Comparison of ENCODE assay signal across 9 cellular contexts in the genomic region with DNA sequence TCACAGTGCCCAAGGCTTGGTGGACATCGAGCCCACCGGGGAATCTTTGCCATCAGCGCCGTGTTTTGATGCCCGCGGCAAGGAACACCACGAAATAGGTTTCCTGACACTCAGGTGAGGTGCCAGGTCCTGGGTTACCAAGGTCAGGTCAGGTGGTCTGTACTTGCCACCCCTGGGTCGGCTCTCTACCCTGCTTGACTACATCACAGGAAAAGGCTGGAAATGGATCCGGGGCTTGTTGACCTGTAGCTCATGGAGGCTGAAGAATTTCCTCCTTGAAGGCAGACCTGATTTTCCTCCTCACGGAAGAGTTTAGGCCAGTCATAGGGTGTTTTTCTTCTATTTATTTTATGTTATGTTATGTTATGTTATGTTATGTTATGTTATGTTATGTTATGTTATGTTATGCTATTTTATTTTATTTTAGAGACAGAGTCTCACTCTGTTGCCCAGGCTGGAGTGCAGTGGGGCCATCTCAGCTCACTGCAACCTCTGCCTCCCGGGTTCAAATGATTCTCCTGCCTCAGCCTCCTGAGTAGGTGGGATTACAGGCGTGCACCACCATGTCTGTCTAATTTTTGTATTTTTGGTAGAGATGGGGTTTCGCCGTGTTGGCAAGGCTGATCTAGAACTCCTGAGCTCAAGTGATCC. TPM values are rescaled to one million over a fixed set of nuclear protein-coding genes. Genes with fewer than 3 reads are reported as not detected.
A peak's percentile ranks its signal among the peaks of the same experiment; 100 is the strongest.
DNase-seq lines count a peak whose midpoint lies in the region; ATAC-seq and TF ChIP-seq lines count a peak whose summit lies in the region.
"Not testable (repeated sequence)": the region's sequence is repeated elsewhere in the genome, so short reads cannot be mapped to it uniquely, and the experiment has no call there.
"Had no signal": no experiment of that assay in that cellular context is flagged by ENCODE, and none has a peak within 500 bp of the region (broad histone marks: within the 10 kb centered on the region; RNA-seq: fewer than 3 reads in every experiment).

No MANE protein-coding gene starts in this region.

- not testable (repeated sequence) for H3K9me3 ChIP-seq in OCI-LY1 (ENCODE audit: low read length); cardiac muscle cell (ENCODE audit: low read depth); skeletal muscle satellite cell (replicated peaks; ENCODE audit: low read length)

- TF ChIP-seq CTCF in AG04449 (IDR thresholded peaks at IDR 0.05; ENCODE audit: insufficient read depth, low read length, missing control alignments); HFF-Myc (IDR thresholded peaks at IDR 0.05; ENCODE audit: low read depth, low read length, missing control alignments); OCI-LY1 (IDR thresholded peaks at IDR 0.05; ENCODE audit: low read length); activated CD8-positive, alpha-beta T cell treated with anti-CD3 and anti-CD28 coated beads for 36 hours (IDR thresholded peaks at IDR 0.05); chondrocyte (IDR thresholded peaks at IDR 0.05); cardiac muscle cell (IDR thresholded peaks at IDR 0.05; ENCODE audit: low read depth, low read length): not testable (repeated sequence)

- H3K4me1 ChIP-seq in OCI-LY1 (ENCODE audit: insufficient read depth, low read length, severe bottlenecking): peaks cover 18% of the 10 kb centered on the region
- H3K4me1 ChIP-seq in cardiac muscle cell (ENCODE audit: low read depth): not testable (repeated sequence)
- peaks cover 16% of the 10 kb centered on the region for H3K4me1 ChIP-seq in skeletal muscle satellite cell (ENCODE audit: control insufficient read depth, insufficient read depth, low read length)

- not testable (repeated sequence) for H3K36me3 ChIP-seq in OCI-LY1 (ENCODE audit: insufficient read depth, low read length); cardiac muscle cell; skeletal muscle satellite cell (ENCODE audit: insufficient read depth, low read length)

- H4K20me1 ChIP-seq in OCI-LY1 (ENCODE audit: insufficient read depth, low read length): not testable (repeated sequence)

- ATAC-seq in activated CD8-positive, alpha-beta T cell treated with anti-CD3 and anti-CD28 coated beads for 36 hours: not testable (repeated sequence)

- H3K9ac ChIP-seq in OCI-LY1 (ENCODE audit: low read length): peak overlapping the region; percentile 78
- H3K9ac ChIP-seq in skeletal muscle satellite cell (ENCODE audit: low read depth, low read length): peak overlapping the region; percentile 76

- peak overlapping the region; percentile 72 for H3K4me3 ChIP-seq in AG04449 (ENCODE audit: low read depth, low read length)
- H3K4me3 ChIP-seq in HFF-Myc (replicated peaks; ENCODE audit: low read depth, low read length): peak overlapping the region; percentile 56
- peak overlapping the region; percentile 75 for H3K4me3 ChIP-seq in OCI-LY1 (ENCODE audit: low read depth, low read length, poor library complexity, severe bottlenecking)
- H3K4me3 ChIP-seq in cardiac muscle cell: peak overlapping the region; percentile 61
- peak overlapping the region; percentile 88 for H3K4me3 ChIP-seq in skeletal muscle satellite cell (ENCODE audit: low read length)

- H3K36me3 Mint-ChIP-seq in activated CD8-positive, alpha-beta T cell treated with anti-CD3 and anti-CD28 coated beads for 36 hours (ENCODE audit: low read depth); chondrocyte (ENCODE audit: low read depth): not testable (repeated sequence)

- peaks cover 14% of the 10 kb centered on the region for H3K27me3 Mint-ChIP-seq in activated CD8-positive, alpha-beta T cell treated with anti-CD3 and anti-CD28 coated beads for 36 hours
- not testable (repeated sequence) for H3K27me3 Mint-ChIP-seq in chondrocyte (ENCODE audit: low read depth)

- not testable (repeated sequence) for H3K9me3 Mint-ChIP-seq in activated CD8-positive, alpha-beta T cell treated with anti-CD3 and anti-CD28 coated beads for 36 hours; chondrocyte (ENCODE audit: low read depth)

- H3F3A ChIP-seq in OCI-LY1 (ENCODE audit: insufficient read depth, low read length): not testable (repeated sequence)

- H3K4me2 ChIP-seq in OCI-LY1 (ENCODE audit: low read length) (peak overlapping the region; percentile 80), skeletal muscle satellite cell (ENCODE audit: low read length) (peak overlapping the region; percentile 93)

- peaks cover 21% of the 10 kb centered on the region for H3K4me1 Mint-ChIP-seq in activated CD8-positive, alpha-beta T cell treated with anti-CD3 and anti-CD28 coated beads for 36 hours (ENCODE audit: low read depth)
- peaks cover 19% of the 10 kb centered on the region for H3K4me1 Mint-ChIP-seq in chondrocyte (ENCODE audit: low read depth)

- CTCF ChIA-PET in AG04449 (lab: Yijun Ruan, JAX): interaction anchor here (0.7 to 3.2 kb wide), 5 partner anchors 11 to 30 kb away, joined by 3 to 22 read pairs (median 5); a partner anchor contains a TSS
- CTCF ChIA-PET in activated CD8-positive, alpha-beta T cell treated with anti-CD3 and anti-CD28 coated beads for 36 hours (lab: Charles Lee): interaction anchor here (0.8 to 4.2 kb wide), 5 partner anchors 21 to 148 kb away, joined by 3 to 19 read pairs (median 3); no protein-coding TSS in a partner anchor

- not testable (repeated sequence) for DNase-seq in AG04449 (ENCODE audit: low read depth, low spot score); HFF-Myc (ENCODE audit: extremely low read depth, low read depth); activated CD8-positive, alpha-beta T cell treated with anti-CD3 and anti-CD28 coated beads for 36 hours; chondrocyte (ENCODE audit: low spot score)
- DNase-seq in cardiac muscle cell (ENCODE audit: low read depth in 1 of 2, low spot score in 1 of 2) (peak in 1 of 2 donors; percentile 10), midbrain (lab: John Stamatoyannopoulos, UW) (peak; percentile 43)

- POLR2A ChIA-PET in AG04449 (lab: Yijun Ruan, JAX): interaction anchor here (0.7 kb wide), 2 partner anchors 9 to 28 kb away, joined by 3 read pairs; no protein-coding TSS in a partner anchor
- POLR2A ChIA-PET in activated CD8-positive, alpha-beta T cell treated with anti-CD3 and anti-CD28 coated beads for 36 hours (lab: Charles Lee): interaction anchor here (1.4 kb wide), 2 partner anchors 10 to 31 kb away, joined by 3 to 6 read pairs; a partner anchor contains a TSS

- not testable (repeated sequence) for H3K27ac ChIP-seq in OCI-LY1 (ENCODE audit: low read depth, low read length, poor library complexity, severe bottlenecking)
- peak overlapping the region; percentile 61 for H3K27ac ChIP-seq in cardiac muscle cell

- not testable (repeated sequence) for H3K27me3 ChIP-seq in OCI-LY1 (ENCODE audit: insufficient read depth, low read length); cardiac muscle cell; skeletal muscle satellite cell (ENCODE audit: control insufficient read depth, insufficient read depth, low read length)

- H3K27ac Mint-ChIP-seq in activated CD8-positive, alpha-beta T cell treated with anti-CD3 and anti-CD28 coated beads for 36 hours: peak overlapping the region; percentile 38
- peak overlapping the region; percentile 68 for H3K27ac Mint-ChIP-seq in chondrocyte (ENCODE audit: unreplicated experiment)

- intact Hi-C loops in activated CD8-positive, alpha-beta T cell treated with anti-CD3 and anti-CD28 coated beads for 36 hours (cut with micrococcal nuclease): not testable (repeated sequence)

- peak overlapping the region; percentile 80 for H3K4me3 Mint-ChIP-seq in activated CD8-positive, alpha-beta T cell treated with anti-CD3 and anti-CD28 coated beads for 36 hours
- H3K4me3 Mint-ChIP-seq in chondrocyte (ENCODE audit: unreplicated experiment): peak overlapping the region; percentile 87

- H3K9me2 ChIP-seq in OCI-LY1 (ENCODE audit: low read depth, low read length): not testable (repeated sequence)

- 0 out of 2 replicates have a peak overlapping the region, but pooled peaks have one; percentile 67 for H2AFZ ChIP-seq in OCI-LY1 (ENCODE audit: low read length)

- H3K79me2 ChIP-seq in OCI-LY1 (ENCODE audit: insufficient read depth, low read length): not testable (repeated sequence)

RNA-seq across cellular contexts. Expression of a gene that starts 4.6 kb away (rescaled TPM):
- under 1 TPM; 0.59 to 0.94 TPM for total RNA-seq in activated CD8-positive, alpha-beta T cell treated with anti-CD3 and anti-CD28 coated beads for 36 hours
- total RNA-seq in chondrocyte (32.7 to 51.1 TPM (median 51.0 TPM) in 3 replicates), cardiac muscle cell (15.1 and 16.4 TPM in 2 replicates)
- polyA plus RNA-seq in cardiac muscle cell: 5.9 and 8.0 TPM in 2 replicates
- 17.5 and 21.8 TPM in 2 replicates for total RNA-seq in skeletal muscle satellite cell (2012; rRNA removed)

RNA-seq across cellular contexts. Expression of a gene that starts 10.2 kb away (rescaled TPM):
- total RNA-seq in activated CD8-positive, alpha-beta T cell treated with anti-CD3 and anti-CD28 coated beads for 36 hours: 1 to 10 TPM; 1.4 to 1.7 TPM
- total RNA-seq in chondrocyte (4.7 to 7.7 TPM (median 5.2 TPM) in 3 replicates), cardiac muscle cell (35.2 and 46.3 TPM in 2 replicates)
- 45.4 and 57.3 TPM in 2 replicates for polyA plus RNA-seq in cardiac muscle cell
- total RNA-seq in skeletal muscle satellite cell (2012; rRNA removed): under 0.01 and 1.1 TPM in 2 replicates

RNA-seq across cellular contexts. Expression of a gene that starts 29.7 kb away (rescaled TPM):
- 10 to 100 TPM; 53.6 to 62.4 TPM for total RNA-seq in activated CD8-positive, alpha-beta T cell treated with anti-CD3 and anti-CD28 coated beads for 36 hours
- total RNA-seq in chondrocyte: 18.9 to 25.7 TPM (median 19.8 TPM) in 3 replicates
- 44.8 and 62.9 TPM in 2 replicates for total RNA-seq in cardiac muscle cell
- polyA plus RNA-seq in cardiac muscle cell: 39.7 and 48.4 TPM in 2 replicates
- 36.7 and 49.9 TPM in 2 replicates for total RNA-seq in skeletal muscle satellite cell (2012; rRNA removed)

RNA-seq across cellular contexts. Expression of a gene that starts 47.1 kb away (rescaled TPM):
- total RNA-seq in activated CD8-positive, alpha-beta T cell treated with anti-CD3 and anti-CD28 coated beads for 36 hours: not detected
- not detected in 3 replicates for total RNA-seq in chondrocyte
- total RNA-seq in cardiac muscle cell: not detected in 2 replicates
- polyA plus RNA-seq in cardiac muscle cell: not detected in 2 replicates
- total RNA-seq in skeletal muscle satellite cell (2012; rRNA removed): not detected in 2 replicates
- total RNA-seq: activated naive CD8-positive, alpha-beta T cell treated with anti-CD3 and anti-CD28 coated beads, Interleukin-2, amount 10 ng/mL, durations not matched to agents 7 days and 5 days had no signal

RNA-seq across cellular contexts. Expression of a gene that starts 58.7 kb away (rescaled TPM):
- total RNA-seq in activated CD8-positive, alpha-beta T cell treated with anti-CD3 and anti-CD28 coated beads for 36 hours: not detected
- not detected in 3 replicates for total RNA-seq in chondrocyte
- total RNA-seq in cardiac muscle cell: not detected in 2 replicates
- polyA plus RNA-seq in cardiac muscle cell: not detected in 2 replicates
- total RNA-seq in skeletal muscle satellite cell (2012; rRNA removed): not detected in 2 replicates
- total RNA-seq: activated naive CD8-positive, alpha-beta T cell treated with anti-CD3 and anti-CD28 coated beads, Interleukin-2, amount 10 ng/mL, durations not matched to agents 7 days and 5 days had no signal
